11 cellular contexts compared by ENCODE assay signal in genomic region chr2:20674974-20675679, GRCh38. TPM values are rescaled to one million over a fixed set of nuclear protein-coding genes. Genes with fewer than 3 reads are reported as not detected.
DNase-seq lines count a peak whose midpoint lies in the region; ATAC-seq and TF ChIP-seq lines count a peak whose summit lies in the region.
"Had no signal": no experiment of that assay in that cellular context is flagged by ENCODE, and none has a peak within 500 bp of the region (broad histone marks: within the 10 kb centered on the region; RNA-seq: fewer than 3 reads in every experiment).

No MANE protein-coding gene starts in this region.

- no peak overlapping the region for H3K4ac ChIP-seq in mesenchymal stem cell (ENCODE audit: low read depth in 1 of 2, low read length in 2 of 2)

- H3K18ac ChIP-seq in mesenchymal stem cell (ENCODE audit: low read depth in 1 of 2, low read length in 2 of 2), result no peak overlapping the region

- DNase-seq in AG04450 (ENCODE audit: low read depth, low spot score) (peak; percentile 60), MG63 (peak; percentile 89), epithelial cell of esophagus (ENCODE audit: low read depth) (peak; percentile 32), mesenchymal stem cell (peak; percentile 78), HAP-1 (ENCODE audit: low spot score in 2 of 2) (no peak), NCI-H2029 (lab: John Stamatoyannopoulos, UW) (no peak), CD1c-positive myeloid dendritic cell (ENCODE audit: extremely low spot score) (no peak)
- DNase-seq: CD8-positive, alpha-beta T cell; immature natural killer cell; NCI-H187 had no signal

- POLR2A ChIA-PET in AG04450 (lab: Yijun Ruan, JAX), result interaction anchor here (0.6 to 1.0 kb wide), 2 partner anchors 148 to 250 kb away, joined by 3 to 6 read pairs; partner anchors contain the start of gene LDAH

- TF ChIP-seq CTCF in AG04450 (IDR thresholded peaks at IDR 0.05; ENCODE audit: low read depth, low read length) (no peak), epithelial cell of esophagus (IDR thresholded peaks at IDR 0.05; ENCODE audit: insufficient read depth, low read depth, low read length, missing control alignments) (no peak)

- H3K36me3 ChIP-seq in MG63 (no peaks in the 10 kb centered on the region), mesenchymal stem cell (ENCODE audit: control insufficient read depth in 1 of 2, insufficient read depth in 2 of 2, low read depth in 1 of 2, low read length in 2 of 2) (peaks cover 9 to 60% of the 10 kb centered on the region in 2 experiments), HAP-1 (replicated peaks) (no peaks in the 10 kb centered on the region; the same call in 1 of the 2 replicates)

- no peak overlapping the region for H2BK5ac ChIP-seq in mesenchymal stem cell (ENCODE audit: low read depth, low read length, poor library complexity, severe bottlenecking)

- H4K91ac ChIP-seq in mesenchymal stem cell (ENCODE audit: low read length), result no peak overlapping the region

- no peak overlapping the region for H2BK12ac ChIP-seq in mesenchymal stem cell (ENCODE audit: low read length in 2 of 2)

- H3K4me1 ChIP-seq in mesenchymal stem cell (ENCODE audit: control insufficient read depth, insufficient read depth, low read depth, low read length) (peaks cover 37% of the 10 kb centered on the region), HAP-1 (peaks cover 19% of the 10 kb centered on the region)

- peak overlapping the region; percentile 59 for H3K9ac ChIP-seq in mesenchymal stem cell (ENCODE audit: low read length)

- in situ Hi-C loops in HAP-1 (cut with MboI; ENCODE audit: low sequenced_read_pairs), result loop anchor here (25.0 kb wide), 2 partner anchors 437 to 637 kb away; partner anchors contain the start of gene TDRD15

- H3K27ac ChIP-seq in AG04450 (ENCODE audit: low read depth, low read length) (no peak overlapping the region), mesenchymal stem cell (ENCODE audit: low read length, poor library complexity, severe bottlenecking) (peak overlapping the region; percentile 50)

- no peak overlapping the region for H2BK15ac ChIP-seq in mesenchymal stem cell (ENCODE audit: low read depth, poor library complexity, severe bottlenecking)

- H4K8ac ChIP-seq in mesenchymal stem cell (ENCODE audit: low read length), result peak overlapping the region; percentile 35

- no peak overlapping the region for H3K23ac ChIP-seq in mesenchymal stem cell (ENCODE audit: low read length in 2 of 2)

- H3K9me3 ChIP-seq in AG04450 (ENCODE audit: control insufficient read depth, insufficient read depth, low read length), result peaks cover 4% of the 10 kb centered on the region; the same call in 1 of the 2 replicates
- H3K9me3 ChIP-seq in MG63, result no peaks in the 10 kb centered on the region
- H3K9me3 ChIP-seq in mesenchymal stem cell (ENCODE audit: control insufficient read depth, low read length), result no peaks in the 10 kb centered on the region
- no peaks in the 10 kb centered on the region for H3K9me3 ChIP-seq in HAP-1

- no peak for ATAC-seq in GM21447 (IDR thresholded peaks at IDR 0.05; ENCODE audit: unreplicated experiment)

- H2BK120ac ChIP-seq in mesenchymal stem cell (ENCODE audit: low read depth, low read length), result no peak overlapping the region

- peaks cover 27% of the 10 kb centered on the region for H3K27me3 ChIP-seq in AG04450 (ENCODE audit: control insufficient read depth, insufficient read depth, low read length)
- H3K27me3 ChIP-seq in MG63, result no peaks in the 10 kb centered on the region
- peaks cover 0 to 42% of the 10 kb centered on the region in 2 experiments for H3K27me3 ChIP-seq in mesenchymal stem cell (ENCODE audit: control insufficient read depth in 1 of 2, insufficient read depth in 1 of 2, low read length in 2 of 2)
- no peaks in the 10 kb centered on the region for H3K27me3 ChIP-seq in HAP-1 (ENCODE audit: low read depth)

- no peak overlapping the region for H2AK5ac ChIP-seq in mesenchymal stem cell (ENCODE audit: low read length, severe bottlenecking)

- H3K79me1 ChIP-seq in mesenchymal stem cell (replicated peaks; ENCODE audit: low read length, poor library complexity, severe bottlenecking), result peaks cover 4% of the 10 kb centered on the region

- WGBS in mesenchymal stem cell, result 47% methylated on average over 16 of the region's 16 CpGs

- no peak overlapping the region for H3K4me2 ChIP-seq in mesenchymal stem cell (ENCODE audit: low read length, poor library complexity, severe bottlenecking)

- no peak overlapping the region for H3K4me3 ChIP-seq in AG04450 (ENCODE audit: low read depth, low read length)
- no peak overlapping the region for H3K4me3 ChIP-seq in MG63
- no peak overlapping the region for H3K4me3 ChIP-seq in epithelial cell of esophagus (ENCODE audit: low read length)
- no peak overlapping the region for H3K4me3 ChIP-seq in mesenchymal stem cell (ENCODE audit: insufficient read depth in 1 of 2, low read depth in 1 of 2, low read length in 2 of 2)
- H3K4me3 ChIP-seq in HAP-1, result no peak overlapping the region

- H3K14ac ChIP-seq in mesenchymal stem cell (ENCODE audit: low read length in 2 of 2), result no peak overlapping the region

- CTCF ChIA-PET in AG04450 (lab: Charles Lee), result interaction anchor here (0.5 to 8.1 kb wide), 8 partner anchors 14 to 287 kb away, joined by 3 to 94 read pairs (median 4); no protein-coding TSS in a partner anchor

- no peak overlapping the region for H2AFZ ChIP-seq in mesenchymal stem cell (ENCODE audit: low read depth, low read length)

RNA-seq across cellular contexts. Expression of gene GDF7, which starts 8.2 kb away (rescaled TPM):
- 0.01 TPM in 2 replicates for polyA plus RNA-seq in AG04450 (2011; rRNA removed)
- 0.05 TPM in 1 of 2 replicates, not detected in the other for polyA minus RNA-seq in AG04450 (2011; rRNA and poly(A)+ RNA removed)
- not detected in 2 replicates for total RNA-seq in MG63 (2014; rRNA removed; shearing (Covaris generic); ENCODE audit: low replicate concordance)
- polyA plus RNA-seq in mesenchymal stem cell (2013, experiment 1 of 2), result 0.23 TPM
- 0.25 TPM for polyA plus RNA-seq in mesenchymal stem cell (2013, experiment 2 of 2)
- polyA plus RNA-seq: immature natural killer cell had no signal

RNA-seq across cellular contexts. Expression of gene HS1BP3, which starts 24.2 kb away (rescaled TPM):
- polyA plus RNA-seq in AG04450 (2011; rRNA removed), result 14.2 and 16.1 TPM in 2 replicates
- 17.9 and 19.2 TPM in 2 replicates for polyA minus RNA-seq in AG04450 (2011; rRNA and poly(A)+ RNA removed)
- 10.9 and 28.0 TPM in 2 replicates for total RNA-seq in MG63 (2014; rRNA removed; shearing (Covaris generic); ENCODE audit: low replicate concordance)
- 42.4 TPM for polyA plus RNA-seq in mesenchymal stem cell (2013, experiment 1 of 2)
- polyA plus RNA-seq in mesenchymal stem cell (2013, experiment 2 of 2), result 39.8 TPM

Comparison
In these comparisons a context has a peak if more than half of its experiments do, and no peak if none do; other contexts are left out.
1. DNase-seq: peak in AG04450 (single experiment), MG63 (single experiment), epithelial cell of esophagus (single experiment) and mesenchymal stem cell (single experiment); none in HAP-1 (0 of 2), NCI-H2029 (single experiment) and CD1c-positive myeloid dendritic cell (single experiment).